Comparison of ENCODE assay signal across 29 cellular contexts in genomic region chr7:5279734-5280133, GRCh38.
"Had no signal": no experiment of that assay in that cellular context is flagged by ENCODE, and none has a peak within 500 bp of the region (broad histone marks: within the 10 kb centered on the region; RNA-seq: fewer than 3 reads in every experiment).

No MANE protein-coding gene starts in this region.

- H3K27ac ChIP-seq: neutrophil, ovary, parathyroid adenoma, psoas muscle, right lobe of liver, sigmoid colon, stomach, thoracic aorta, thyroid gland, tibial nerve, upper lobe of left lung, vagina had no signal

- H3K27me3 ChIP-seq: ovary, right lobe of liver, thyroid gland, vagina had no signal

- H2AFZ ChIP-seq: parathyroid adenoma had no signal

- H3K4me1 ChIP-seq: parathyroid adenoma, psoas muscle had no signal

- H3K79me2 ChIP-seq: parathyroid adenoma had no signal

- DNase-seq: naive B cell; naive thymus-derived CD8-positive, alpha-beta T cell; nephron progenitor cell; nucleus accumbens; ovary; posterior cingulate gyrus; psoas muscle; right lobe of liver; sigmoid colon; small intestine; stimulated activated CD4-positive, alpha-beta T cell treated with anti-CD3 and anti-CD28 coated beads, Interleukin-15, amount 100 ng/mL, for 24 hours; stimulated activated CD4-positive, alpha-beta T cell treated with anti-CD3 and anti-CD28 coated beads, Interleukin-2, amount 100 ng/mL, for 24 hours; stimulated activated CD4-positive, alpha-beta T cell treated with anti-CD3 and anti-CD28 coated beads, Interleukin-2, amount 100 ng/mL, for 48 hours; stimulated activated CD4-positive, alpha-beta T cell treated with anti-CD3 and anti-CD28 coated beads, Interleukin-4, amount 100 ng/mL, for 24 hours; stimulated activated naive B cell treated with anti-CD40 and anti-IgM and Interleukin-4, amounts not matched to agents 10 μg/mL and 1 μg/mL and 100 μg/mL, for 72 hours; stimulated activated naive CD4-positive, alpha-beta T cell treated with Interleukin-2 at 50 U/mL for 16 hours; stomach; thyroid gland; trophoblast cell; upper lobe of left lung had no signal

- H3K36me3 Mint-ChIP-seq: naive B cell; naive thymus-derived CD8-positive, alpha-beta T cell; stimulated activated effector memory CD8-positive, alpha-beta T cell treated with anti-CD3 and anti-CD28 coated beads, Interleukin-12 subunit alpha, Interleukin-12 subunit beta, amount 100 ng/mL, for 72 hours; stimulated activated naive B cell treated with anti-CD40 and anti-IgM and Interleukin-4, amounts not matched to agents 10 μg/mL and 1 μg/mL and 100 μg/mL, for 72 hours had no signal

- H3K27ac Mint-ChIP-seq: naive thymus-derived CD8-positive, alpha-beta T cell; nephron progenitor cell; progenitor cell of endocrine pancreas; stimulated activated effector memory CD8-positive, alpha-beta T cell treated with anti-CD3 and anti-CD28 coated beads, Interleukin-12 subunit alpha, Interleukin-12 subunit beta, amount 100 ng/mL, for 72 hours; stimulated activated naive B cell treated with anti-CD40 and anti-IgM and Interleukin-4, amounts not matched to agents 10 μg/mL and 1 μg/mL and 100 μg/mL, for 72 hours; stimulated activated naive CD8-positive, alpha-beta T cell treated with anti-CD3 and anti-CD28 coated beads, Interleukin-15, Interleukin-2, amounts not matched to agents 100 ng/mL and 50 ng/mL, for 24 hours had no signal

- H3K9me3 Mint-ChIP-seq: naive thymus-derived CD8-positive, alpha-beta T cell; nephron progenitor cell; stimulated activated effector memory CD8-positive, alpha-beta T cell treated with anti-CD3 and anti-CD28 coated beads, Interleukin-12 subunit alpha, Interleukin-12 subunit beta, amount 100 ng/mL, for 72 hours; stimulated activated naive B cell treated with anti-CD40 and anti-IgM and Interleukin-4, amounts not matched to agents 10 μg/mL and 1 μg/mL and 100 μg/mL, for 72 hours; stimulated activated naive CD8-positive, alpha-beta T cell treated with anti-CD3 and anti-CD28 coated beads, Interleukin-15, Interleukin-2, amounts not matched to agents 100 ng/mL and 50 ng/mL, for 24 hours had no signal

- H3K36me3 ChIP-seq: neutrophil, ovary, right lobe of liver, sigmoid colon, stomach, thoracic aorta, thyroid gland, tibial nerve, upper lobe of left lung, vagina had no signal

- H3K4me3 ChIP-seq: ovary, psoas muscle, right lobe of liver, sigmoid colon, stomach, thoracic aorta, thyroid gland, tibial nerve, upper lobe of left lung, vagina had no signal

- H3K4me1 Mint-ChIP-seq: stimulated activated effector memory CD8-positive, alpha-beta T cell treated with anti-CD3 and anti-CD28 coated beads, Interleukin-12 subunit alpha, Interleukin-12 subunit beta, amount 100 ng/mL, for 72 hours had no signal

- ATAC-seq: naive thymus-derived CD8-positive, alpha-beta T cell; psoas muscle; right cardiac atrium; right lobe of liver; stimulated activated effector memory CD8-positive, alpha-beta T cell treated with anti-CD3 and anti-CD28 coated beads, Interleukin-12 subunit alpha, Interleukin-12 subunit beta, amount 100 ng/mL, for 72 hours; stimulated activated naive B cell treated with anti-CD40 and anti-IgM and Interleukin-4, amounts not matched to agents 10 μg/mL and 1 μg/mL and 100 μg/mL, for 72 hours had no signal

- H3K4me3 Mint-ChIP-seq: naive thymus-derived CD8-positive, alpha-beta T cell; nephron progenitor cell; stimulated activated effector memory CD8-positive, alpha-beta T cell treated with anti-CD3 and anti-CD28 coated beads, Interleukin-12 subunit alpha, Interleukin-12 subunit beta, amount 100 ng/mL, for 72 hours; stimulated activated naive B cell treated with anti-CD40 and anti-IgM and Interleukin-4, amounts not matched to agents 10 μg/mL and 1 μg/mL and 100 μg/mL, for 72 hours; stimulated activated naive CD8-positive, alpha-beta T cell treated with anti-CD3 and anti-CD28 coated beads, Interleukin-15, Interleukin-2, amounts not matched to agents 100 ng/mL and 50 ng/mL, for 24 hours had no signal

- H3K9me3 ChIP-seq: neutrophil, ovary, psoas muscle, right lobe of liver, sigmoid colon, stomach, thoracic aorta, thyroid gland, tibial nerve, upper lobe of left lung, vagina had no signal
